9 cellular contexts compared by ENCODE assay signal in the genomic region with DNA sequence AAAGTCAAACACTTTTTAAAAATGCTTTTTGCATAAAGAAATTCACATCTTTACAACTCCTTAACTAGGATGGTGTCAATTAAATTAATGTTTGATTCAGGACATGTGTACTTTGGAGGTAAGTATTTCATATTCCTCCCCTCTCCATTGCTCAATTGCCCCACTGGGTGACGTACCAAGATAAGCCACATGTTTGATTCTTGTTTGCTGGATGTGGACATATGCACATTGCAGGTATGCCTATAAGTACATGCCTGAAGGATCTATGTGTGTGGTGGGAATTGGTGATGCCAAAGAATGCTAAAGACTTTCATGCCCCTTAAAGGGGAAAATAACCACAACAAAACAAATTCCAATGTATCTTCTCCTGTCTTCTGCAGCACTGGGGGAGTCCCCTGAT. TPM values are rescaled to one million over a fixed set of nuclear protein-coding genes. Genes with fewer than 3 reads are reported as not detected.
DNase-seq lines count a peak whose midpoint lies in the region; ATAC-seq and TF ChIP-seq lines count a peak whose summit lies in the region.
"Had no signal": no experiment of that assay in that cellular context is flagged by ENCODE, and none has a peak within 500 bp of the region (broad histone marks: within the 10 kb centered on the region; RNA-seq: fewer than 3 reads in every experiment).

No MANE protein-coding gene starts in this region.

- intact Hi-C loops in posterior cingulate gyrus (cut with DNase I) = no loop called here

- H3K9ac ChIP-seq in DND-41 (ENCODE audit: low read depth, low read length) (no peak overlapping the region), Loucy (ENCODE audit: low read depth, low read length, poor library complexity, severe bottlenecking) (peak overlapping the region; percentile 99)

- no peak for DNase-seq in DND-41
- peak; percentile 38 for DNase-seq in astrocyte of the hippocampus (ENCODE audit: low read depth, low spot score)
- no peak for DNase-seq in naive B cell
- no peak for DNase-seq in progenitor cell of endocrine pancreas (ENCODE audit: low spot score, unreplicated experiment)
- no peak for DNase-seq in posterior cingulate gyrus
- DNase-seq in hepatic stellate cell (ENCODE audit: low spot score) = no peak
- DNase-seq: activated CD4-positive, alpha-beta T cell treated with anti-CD3 and anti-CD28 coated beads, Interleukin-2, amount 50 U/mL, for 1 hour had no signal

- H3K4me3 ChIP-seq in DND-41 (ENCODE audit: low read depth in 1 of 2, low read length in 2 of 2) = no peak overlapping the region
- H3K4me3 ChIP-seq in Loucy (ENCODE audit: low read length, poor library complexity, severe bottlenecking) = peak overlapping the region; percentile 92

- H3K4me2 ChIP-seq in DND-41 (ENCODE audit: insufficient read depth, low read length) = peak overlapping the region; percentile 50
- peak overlapping the region; percentile 97 for H3K4me2 ChIP-seq in Loucy (ENCODE audit: low read depth, low read length, poor library complexity, severe bottlenecking)

- TF ChIP-seq CTCF in DND-41 (IDR thresholded peaks at IDR 0.05; ENCODE audit: borderline replicate concordance, extremely low read depth, low read length, poor library complexity, severe bottlenecking) (no peak), Loucy (conservative IDR thresholded peaks at IDR 0.05; ENCODE audit: low read length) (no peak), progenitor cell of endocrine pancreas (IDR thresholded peaks at IDR 0.05; ENCODE audit: unreplicated experiment) (no peak)

- peak overlapping the region; percentile 74 for H3K27ac ChIP-seq in DND-41 (ENCODE audit: low read length)

- H3K4me1 Mint-ChIP-seq in naive B cell (peaks cover 72 to 97% (median 89%) of the 10 kb centered on the region in 3 donors), progenitor cell of endocrine pancreas (ENCODE audit: low read depth) (peaks cover 2% of the 10 kb centered on the region)

- H3K27me3 Mint-ChIP-seq in naive B cell = no peaks in the 10 kb centered on the region
- peaks cover 52% of the 10 kb centered on the region for H3K27me3 Mint-ChIP-seq in progenitor cell of endocrine pancreas

- peaks cover 92% of the 10 kb centered on the region for H3K79me2 ChIP-seq in DND-41 (ENCODE audit: insufficient read depth, low read length)
- peaks cover 100% of the 10 kb centered on the region for H3K79me2 ChIP-seq in Loucy (ENCODE audit: insufficient read depth, low read length)

- H2AFZ ChIP-seq in DND-41 (ENCODE audit: low read depth, low read length) (no peak overlapping the region), Loucy (ENCODE audit: low read length) (no peak overlapping the region)

- peaks cover 8 to 21% of the 10 kb centered on the region in 2 donors for H3K36me3 Mint-ChIP-seq in naive B cell
- H3K36me3 Mint-ChIP-seq in progenitor cell of endocrine pancreas (ENCODE audit: insufficient read depth) = no peaks in the 10 kb centered on the region

- no peaks in the 10 kb centered on the region for H3K9me3 ChIP-seq in DND-41 (ENCODE audit: insufficient read depth, low read length, severe bottlenecking)
- no peaks in the 10 kb centered on the region for H3K9me3 ChIP-seq in Loucy (ENCODE audit: insufficient read depth, low read depth, low read length)

- H3K9me2 ChIP-seq in Loucy (replicated peaks; ENCODE audit: low read depth, low read length) = no peaks in the 10 kb centered on the region

- peaks cover 58% of the 10 kb centered on the region for H3K4me1 ChIP-seq in DND-41 (ENCODE audit: insufficient read depth, low read length)
- H3K4me1 ChIP-seq in Loucy (ENCODE audit: insufficient read depth, low read length, poor library complexity, severe bottlenecking) = peaks cover 86% of the 10 kb centered on the region

- peaks cover 15% of the 10 kb centered on the region for H3K36me3 ChIP-seq in DND-41 (ENCODE audit: insufficient read depth, low read length)
- no peaks in the 10 kb centered on the region for H3K36me3 ChIP-seq in Loucy (ENCODE audit: insufficient read depth, low read length)

- H3F3A ChIP-seq in Loucy (ENCODE audit: low read depth) = no peaks in the 10 kb centered on the region

- peaks cover 21% of the 10 kb centered on the region; the same call in 1 of the 2 replicates for H4K20me1 ChIP-seq in DND-41 (ENCODE audit: insufficient read depth, low read length)
- H4K20me1 ChIP-seq in Loucy (ENCODE audit: insufficient read depth, low read length, poor library complexity, severe bottlenecking) = peaks cover 82% of the 10 kb centered on the region

- no peak for ATAC-seq in DND-41 (ENCODE audit: insufficient read depth, low read depth)
- no peak for ATAC-seq in naive B cell (ENCODE audit: low read depth in 2 of 2)
- ATAC-seq in GM18520 (IDR thresholded peaks at IDR 0.05; ENCODE audit: unreplicated experiment) = no peak

- H3K27me3 ChIP-seq in DND-41 (ENCODE audit: insufficient read depth, low read length, poor library complexity) (no peaks in the 10 kb centered on the region), Loucy (ENCODE audit: insufficient read depth, low read length, poor library complexity, severe bottlenecking) (no peaks in the 10 kb centered on the region)

- peak overlapping the region; percentile 4 to 87 (median 76) for H3K4me3 Mint-ChIP-seq in naive B cell
- H3K4me3 Mint-ChIP-seq in progenitor cell of endocrine pancreas (ENCODE audit: low read depth) = no peak overlapping the region

- H3K9me3 Mint-ChIP-seq in naive B cell = no peaks in the 10 kb centered on the region
- H3K9me3 Mint-ChIP-seq in progenitor cell of endocrine pancreas (ENCODE audit: low read depth) = no peaks in the 10 kb centered on the region

- H3K27ac Mint-ChIP-seq in naive B cell = peak overlapping the region; percentile 89 to 99 (median 97)
- H3K27ac Mint-ChIP-seq in progenitor cell of endocrine pancreas = no peak overlapping the region

RNA-seq across cellular contexts. Expression of a gene that starts 5.8 kb away (rescaled TPM):
- 100 to 1,000 TPM; 156 to 277 (median 187) TPM for polyA plus RNA-seq in naive B cell (ENCODE audit: low read depth in 6 of 6)
- 1.9 and 3.8 TPM in 2 replicates for total RNA-seq in progenitor cell of endocrine pancreas
